ENCODE assay signal across 27 cellular contexts in the genomic region with DNA sequence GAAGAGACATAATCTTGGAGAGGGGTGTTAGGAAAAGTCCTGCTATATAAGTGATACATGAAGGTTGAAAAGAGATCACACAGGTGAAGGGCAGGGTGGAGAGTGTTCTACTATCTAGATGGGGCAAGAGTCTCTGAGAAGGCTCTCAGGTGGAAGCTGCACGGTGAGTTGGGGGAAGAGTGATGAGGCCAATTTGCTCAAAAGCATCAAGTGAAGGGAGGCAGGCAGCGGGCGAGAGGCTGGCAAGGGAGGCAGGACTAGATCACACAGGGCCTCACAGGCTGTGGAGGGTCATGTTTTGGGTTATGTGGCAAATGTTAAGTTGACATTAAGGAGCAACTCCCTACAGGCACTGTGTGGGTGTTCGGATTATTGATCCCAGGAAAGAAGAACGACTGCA. TPM values are rescaled to one million over a fixed set of nuclear protein-coding genes. Genes with fewer than 3 reads are reported as not detected.
"Had no signal": no experiment of that assay in that cellular context is flagged by ENCODE, and none has a peak within 500 bp of the region (broad histone marks: within the 10 kb centered on the region; RNA-seq: fewer than 3 reads in every experiment).

No MANE protein-coding gene starts in this region.

- H3K36me3 ChIP-seq: colonic mucosa, gastroesophageal sphincter, heart left ventricle, left lung, lower lobe of right lung had no signal

- H2AFZ ChIP-seq: hepatocyte had no signal

- H3K4me3 ChIP-seq: colonic mucosa, gastroesophageal sphincter, heart left ventricle, hepatocyte, left lung, lower lobe of right lung, mucosa of descending colon had no signal

- ATAC-seq: effector memory CD8-positive, alpha-beta T cell; esophagus mucosa; foreskin keratinocyte; gastroesophageal sphincter; heart left ventricle; left cardiac atrium; left lung; left ventricle myocardium superior; lower lobe of right lung; mucosa of descending colon had no signal

- H3K4me3 Mint-ChIP-seq: dendritic cell treated with granulocyte-macrophage colony-stimulating factor and Interleukin-4, amounts not matched to agents 40 ng/mL and 50 ng/mL, for 4 days; effector memory CD8-positive, alpha-beta T cell; endodermal cell; immature natural killer cell; mesothelial cell of epicardium; naive B cell had no signal

- H3K9me3 Mint-ChIP-seq: dendritic cell treated with granulocyte-macrophage colony-stimulating factor and Interleukin-4, amounts not matched to agents 40 ng/mL and 50 ng/mL, for 4 days; effector memory CD8-positive, alpha-beta T cell; endodermal cell; immature natural killer cell; mesothelial cell of epicardium; naive B cell had no signal

- H3K79me2 ChIP-seq: hepatocyte had no signal

- FAIRE-seq: endometrium, frontal cortex had no signal

- H3K36me3 Mint-ChIP-seq: immature natural killer cell, mesothelial cell of epicardium, naive B cell had no signal

- H3K4me1 Mint-ChIP-seq: immature natural killer cell, naive B cell had no signal

- H3K9me3 ChIP-seq: colonic mucosa, gastroesophageal sphincter, heart left ventricle, left lung, lower lobe of right lung, mucosa of descending colon had no signal

- H3K4me1 ChIP-seq: colonic mucosa, gastroesophageal sphincter, heart left ventricle, left lung, lower lobe of right lung had no signal

- H3K27ac Mint-ChIP-seq: dendritic cell treated with granulocyte-macrophage colony-stimulating factor and Interleukin-4, amounts not matched to agents 40 ng/mL and 50 ng/mL, for 4 days; effector memory CD8-positive, alpha-beta T cell; endodermal cell; immature natural killer cell; mesothelial cell of epicardium; naive B cell had no signal

- H3K4me2 ChIP-seq: hepatocyte had no signal

- DNase-seq: colonic mucosa; cortex of kidney; effector CD8-positive, alpha-beta T cell; effector memory CD8-positive, alpha-beta T cell; endodermal cell; erythroblast; foreskin keratinocyte; heart left ventricle; hypothalamus; immature natural killer cell; islet precursor cell; left cardiac atrium; left lung; left ventricle myocardium superior; lower lobe of right lung; mesenchymal stem cell; mucosa of descending colon; naive B cell had no signal

- H3K27ac ChIP-seq: colonic mucosa, epithelial cell of prostate, foreskin keratinocyte, gastroesophageal sphincter, heart left ventricle, hepatocyte, left lung, lower lobe of right lung had no signal

- H3K27me3 ChIP-seq: colonic mucosa, foreskin keratinocyte, gastroesophageal sphincter, heart left ventricle, hepatocyte, left lung had no signal

- H3K27me3 Mint-ChIP-seq: dendritic cell treated with granulocyte-macrophage colony-stimulating factor and Interleukin-4, amounts not matched to agents 40 ng/mL and 50 ng/mL, for 4 days; effector memory CD8-positive, alpha-beta T cell had no signal

RNA-seq across cellular contexts. Expression of gene COL17A1, which starts 2.6 kb away (rescaled TPM):
- total RNA-seq: fibroblast of villous mesenchyme had no signal
